17 cellular contexts compared by ENCODE assay signal in the genomic region with DNA sequence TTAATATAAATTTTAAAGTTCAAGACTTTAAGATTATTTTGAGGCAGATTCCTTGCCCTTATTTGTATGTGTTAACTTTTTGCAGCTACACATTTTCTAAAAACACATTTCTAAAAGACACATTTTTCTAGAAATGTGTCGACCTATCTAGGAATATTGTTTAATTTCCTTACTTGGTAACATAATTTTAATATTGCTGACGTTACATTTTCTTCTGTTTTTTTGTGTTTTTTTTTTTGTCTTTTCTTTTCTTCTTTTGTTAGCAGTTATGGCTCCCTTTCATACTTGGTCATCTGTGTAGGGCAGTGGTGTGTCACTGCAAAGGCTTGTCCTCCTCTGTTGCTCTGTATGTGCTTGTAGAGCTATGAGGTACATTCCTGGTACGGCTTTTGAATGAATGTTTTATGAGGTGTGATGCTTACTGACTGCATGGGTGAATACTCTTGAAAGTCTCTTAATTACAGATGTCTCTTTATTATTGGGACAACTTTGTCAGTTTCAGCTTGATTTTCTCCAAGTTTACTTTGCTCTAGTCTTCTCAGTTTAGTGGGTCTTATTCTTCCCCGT.
"Had no signal": no experiment of that assay in that cellular context is flagged by ENCODE, and none has a peak within 500 bp of the region (broad histone marks: within the 10 kb centered on the region; RNA-seq: fewer than 3 reads in every experiment).

No MANE protein-coding gene starts in this region.

- H3K4me1 Mint-ChIP-seq: neural crest cell had no signal

- H3K27ac ChIP-seq: adrenal gland, esophagus squamous epithelium, foreskin keratinocyte, sigmoid colon, spleen, testis, upper lobe of left lung had no signal

- H3K4me3 Mint-ChIP-seq: activated naive CD4-positive, alpha-beta T cell treated with anti-CD3 and anti-CD28 coated beads, Interleukin-2, amount 10 ng/mL, durations not matched to agents 7 days and 5 days; activated T-helper 17 cell treated with anti-CD3 and anti-CD28 coated beads, Interleukin-2, amount 50 U/mL, for 72 hours; neural crest cell; stimulated activated naive CD8-positive, alpha-beta T cell treated with anti-CD3 and anti-CD28 coated beads, Interleukin-15, amount 100 ng/mL, for 72 hours had no signal

- DNase-seq: activated CD4-positive, CD25-positive, alpha-beta regulatory T cell treated with anti-CD3 and anti-CD28 coated beads, Interleukin-2, amount 50 U/mL, for 72 hours; activated naive CD4-positive, alpha-beta T cell treated with anti-CD3 and anti-CD28 coated beads, Interleukin-2, amount 10 ng/mL, durations not matched to agents 7 days and 5 days; adrenal gland; esophagus squamous epithelium; head of caudate nucleus; midbrain; sigmoid colon; spleen; stimulated activated naive CD8-positive, alpha-beta T cell treated with anti-CD3 and anti-CD28 coated beads, Interleukin-15, amount 100 ng/mL, for 72 hours; T-helper 9 cell; testis; upper lobe of left lung had no signal

- H3K9me3 ChIP-seq: adrenal gland, esophagus squamous epithelium, sigmoid colon, spleen, testis, upper lobe of left lung had no signal

- H3K4me3 ChIP-seq: adrenal gland, esophagus squamous epithelium, sigmoid colon, spleen, testis, upper lobe of left lung had no signal

- FAIRE-seq: endometrium had no signal

- H3K36me3 ChIP-seq: adrenal gland, esophagus squamous epithelium, sigmoid colon, upper lobe of left lung had no signal

- H3K27me3 ChIP-seq: adrenal gland, esophagus squamous epithelium, foreskin keratinocyte, sigmoid colon, spleen, testis, upper lobe of left lung had no signal

- H3K27ac Mint-ChIP-seq: activated naive CD4-positive, alpha-beta T cell treated with anti-CD3 and anti-CD28 coated beads, Interleukin-2, amount 10 ng/mL, durations not matched to agents 7 days and 5 days; activated T-helper 17 cell treated with anti-CD3 and anti-CD28 coated beads, Interleukin-2, amount 50 U/mL, for 72 hours had no signal

- H3K27me3 Mint-ChIP-seq: activated naive CD4-positive, alpha-beta T cell treated with anti-CD3 and anti-CD28 coated beads, Interleukin-2, amount 10 ng/mL, durations not matched to agents 7 days and 5 days; activated T-helper 17 cell treated with anti-CD3 and anti-CD28 coated beads, Interleukin-2, amount 50 U/mL, for 72 hours; stimulated activated naive CD8-positive, alpha-beta T cell treated with anti-CD3 and anti-CD28 coated beads, Interleukin-15, amount 100 ng/mL, for 72 hours had no signal

- ATAC-seq: activated T-helper 17 cell treated with anti-CD3 and anti-CD28 coated beads, Interleukin-2, amount 50 U/mL, for 72 hours; foreskin keratinocyte; left lobe of liver; stimulated activated naive CD8-positive, alpha-beta T cell treated with anti-CD3 and anti-CD28 coated beads, Interleukin-15, amount 100 ng/mL, for 72 hours had no signal

- H3K4me1 ChIP-seq: sigmoid colon, testis, upper lobe of left lung had no signal
